In the genomic region with DNA sequence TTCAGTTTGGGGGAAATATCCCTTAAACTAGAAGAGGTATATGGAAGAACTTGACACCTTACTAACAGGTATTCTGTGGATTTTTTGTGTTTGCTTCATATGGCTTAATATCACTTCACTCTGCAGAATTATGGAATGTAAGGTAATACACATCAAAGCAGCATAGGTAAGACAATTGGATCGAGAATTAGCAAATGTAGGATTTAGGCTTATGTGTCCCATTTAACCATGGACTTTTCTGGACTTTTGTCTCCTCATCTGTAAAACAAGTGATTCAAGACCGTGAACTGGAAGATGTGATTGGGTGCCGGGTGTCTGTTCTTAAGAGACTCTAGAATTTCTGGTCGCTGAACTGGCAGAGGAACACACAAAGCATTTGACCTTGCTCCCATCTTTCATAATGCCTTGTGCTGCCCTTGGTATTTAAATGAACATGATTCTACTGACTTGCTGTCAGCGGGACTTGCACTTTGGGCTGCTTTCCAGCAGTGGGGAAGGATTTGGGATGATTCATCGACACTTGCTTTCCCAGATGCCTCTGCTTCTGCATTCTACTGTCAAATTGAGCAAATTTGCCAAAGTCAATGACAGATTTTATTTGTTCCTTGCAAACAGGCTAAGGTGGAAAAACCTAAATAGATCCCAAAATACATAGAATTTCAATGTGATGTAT, we compare ENCODE assay signal across 12 cellular contexts.
DNase-seq lines count a peak whose midpoint lies in the region; ATAC-seq and TF ChIP-seq lines count a peak whose summit lies in the region.
"Had no signal": no experiment of that assay in that cellular context is flagged by ENCODE, and none has a peak within 500 bp of the region (broad histone marks: within the 10 kb centered on the region; RNA-seq: fewer than 3 reads in every experiment).

No MANE protein-coding gene starts in this region.

- ATAC-seq in HG03196 (IDR thresholded peaks at IDR 0.05; ENCODE audit: unreplicated experiment) = no peak

- H2AFZ ChIP-seq in OCI-LY1 (ENCODE audit: low read length) = no peak overlapping the region

- H4K20me1 ChIP-seq in OCI-LY1 (ENCODE audit: insufficient read depth, low read length) = no peaks in the 10 kb centered on the region

- no peak overlapping the region for H3K9ac ChIP-seq in OCI-LY1 (ENCODE audit: low read length)

- H3K36me3 ChIP-seq in OCI-LY1 (ENCODE audit: insufficient read depth, low read length) = no peaks in the 10 kb centered on the region
- H3K36me3 ChIP-seq: colonic mucosa had no signal

- peak overlapping the region; percentile 9; the same call in 1 of the 2 replicates for H3K4me2 ChIP-seq in OCI-LY1 (ENCODE audit: low read length)

- TF ChIP-seq CTCF in OCI-LY1 (IDR thresholded peaks at IDR 0.05; ENCODE audit: low read length) (no peak), fibroblast of mammary gland (conservative IDR thresholded peaks at IDR 0.05; ENCODE audit: control insufficient read depth, insufficient read depth, low read depth, low read length) (no peak)

- peak overlapping the region; percentile 59 for H3K27ac ChIP-seq in OCI-LY1 (ENCODE audit: low read depth, low read length, poor library complexity, severe bottlenecking)
- H3K27ac ChIP-seq: colonic mucosa, skin epidermis had no signal

- no peaks in the 10 kb centered on the region for H3K9me3 ChIP-seq in OCI-LY1 (ENCODE audit: low read length)
- H3K9me3 ChIP-seq: colonic mucosa had no signal

- DNase-seq in ELR (ENCODE audit: low read depth) (peak; percentile 10), fibroblast of mammary gland (ENCODE audit: low read depth) (peak; percentile 79), pons (ENCODE audit: low spot score) (peak; percentile 42), COR-L47 (lab: John Stamatoyannopoulos, UW) (no peak), SW480 (ENCODE audit: low spot score) (no peak), NCI-H2081 treated with DMSO at 0.1 percent for 48 hours (lab: John Stamatoyannopoulos, UW) (no peak)
- DNase-seq: colonic mucosa, hippocampal formation, SHP77 had no signal

- no peaks in the 10 kb centered on the region for H3K79me2 ChIP-seq in OCI-LY1 (ENCODE audit: insufficient read depth, low read length)

- peaks cover 35% of the 10 kb centered on the region for H3K4me1 ChIP-seq in OCI-LY1 (ENCODE audit: insufficient read depth, low read length, severe bottlenecking)
- H3K4me1 ChIP-seq: colonic mucosa had no signal

- H3K4me3 ChIP-seq in OCI-LY1 (ENCODE audit: low read depth, low read length, poor library complexity, severe bottlenecking) = no peak overlapping the region
- no peak overlapping the region for H3K4me3 ChIP-seq in fibroblast of mammary gland (ENCODE audit: control insufficient read depth, low read depth, low read length)
- H3K4me3 ChIP-seq: colonic mucosa, skin epidermis had no signal

- no peaks in the 10 kb centered on the region for H3K27me3 ChIP-seq in OCI-LY1 (ENCODE audit: insufficient read depth, low read length)
- H3K27me3 ChIP-seq: colonic mucosa had no signal

- no peaks in the 10 kb centered on the region for H3K9me2 ChIP-seq in OCI-LY1 (ENCODE audit: low read depth, low read length)

- no peaks in the 10 kb centered on the region for H3F3A ChIP-seq in OCI-LY1 (ENCODE audit: insufficient read depth, low read length)

Comparison
In these comparisons a context has a peak if more than half of its experiments do, and no peak if none do; other contexts are left out.
1. DNase-seq: peak in ELR (single experiment), fibroblast of mammary gland (single experiment) and pons (single experiment); none in COR-L47 (single experiment), SW480 (single experiment) and NCI-H2081 treated with DMSO at 0.1 percent for 48 hours (single experiment).